In the genomic region with DNA sequence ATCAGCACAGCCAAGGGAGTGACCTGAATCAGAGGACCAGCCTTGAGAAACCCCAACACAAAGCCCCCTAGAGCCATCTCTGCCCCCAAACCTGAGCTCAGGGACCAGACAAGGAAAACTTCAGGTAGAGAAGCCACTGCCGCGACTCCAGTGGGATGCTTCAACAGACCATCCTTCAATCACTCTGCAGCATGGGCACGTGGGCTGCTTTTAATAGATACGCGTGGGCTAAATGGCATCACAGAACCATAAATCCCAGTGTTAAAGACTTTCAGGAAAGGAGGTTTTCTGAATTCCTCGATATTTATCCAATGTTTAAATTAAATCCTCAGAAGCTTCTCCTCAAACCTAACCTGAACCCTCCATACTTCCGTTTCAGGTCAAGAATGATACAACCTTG, we compare ENCODE assay signal across 15 cellular contexts. TPM values are rescaled to one million over a fixed set of nuclear protein-coding genes. Genes with fewer than 3 reads are reported as not detected.
DNase-seq lines count a peak whose midpoint lies in the region; ATAC-seq and TF ChIP-seq lines count a peak whose summit lies in the region.
"Had no signal": no experiment of that assay in that cellular context is flagged by ENCODE, and none has a peak within 500 bp of the region (broad histone marks: within the 10 kb centered on the region; RNA-seq: fewer than 3 reads in every experiment).

No MANE protein-coding gene starts in this region.

- H3K9me3 ChIP-seq in endodermal cell (ENCODE audit: control insufficient read depth, low read length) = no peaks in the 10 kb centered on the region
- no peaks in the 10 kb centered on the region for H3K9me3 ChIP-seq in neutrophil
- H3K9me3 ChIP-seq in uterus = no peaks in the 10 kb centered on the region

- H3K4me1 ChIP-seq in endodermal cell (ENCODE audit: control insufficient read depth, insufficient read depth, low read length) = no peaks in the 10 kb centered on the region
- H3K4me1 ChIP-seq in neutrophil (ENCODE audit: control insufficient read depth in 1 of 2, insufficient read depth in 1 of 2, low read depth in 1 of 2, low read length in 1 of 2) = peaks cover 52 to 63% of the 10 kb centered on the region in 2 experiments
- H3K4me1 ChIP-seq in uterus = peaks cover 4 to 7% of the 10 kb centered on the region in 2 donors

- TF ChIP-seq POLR2A in uterus (IDR thresholded peaks at IDR 0.05) = no peak

- H3K36me3 ChIP-seq in endodermal cell (ENCODE audit: control insufficient read depth, insufficient read depth, low read length) = peaks cover 39% of the 10 kb centered on the region
- peaks cover 29% of the 10 kb centered on the region for H3K36me3 ChIP-seq in neutrophil
- no peaks in the 10 kb centered on the region for H3K36me3 ChIP-seq in uterus

- CTCF ChIA-PET in activated naive CD4-positive, alpha-beta T cell treated with anti-CD3 and anti-CD28 coated beads, Interleukin-2, amount 10 ng/mL, durations not matched to agents 7 days and 5 days (lab: Charles Lee) = no interaction called here

- DNase-seq in activated naive CD4-positive, alpha-beta T cell treated with anti-CD3 and anti-CD28 coated beads, Interleukin-2, amount 10 ng/mL, durations not matched to agents 7 days and 5 days = no peak
- DNase-seq in activated naive CD4-positive, alpha-beta T cell treated with anti-CD3 and anti-CD28 coated beads, Interleukin-2, amount 50 U/mL, for 72 hours (ENCODE audit: low spot score in 2 of 2) = no peak
- DNase-seq in endodermal cell (no peak), uterus (no peak), AML-193 (lab: John Stamatoyannopoulos, UW) (no peak), retina (no peak), D341Med (ENCODE audit: low spot score) (no peak)
- DNase-seq: CD8-positive, alpha-beta T cell; MM.1S; NCI-H1105; NCI-H187; NCI-H446 treated with DMSO at 0.1 percent for 48 hours; NCI-H82; SHP77 had no signal

- H3K4me1 Mint-ChIP-seq in activated naive CD4-positive, alpha-beta T cell treated with anti-CD3 and anti-CD28 coated beads, Interleukin-2, amount 10 ng/mL, durations not matched to agents 7 days and 5 days = peaks cover 85% of the 10 kb centered on the region
- H3K4me1 Mint-ChIP-seq in endodermal cell = peaks cover 20% of the 10 kb centered on the region

- ATAC-seq in activated naive CD4-positive, alpha-beta T cell treated with anti-CD3 and anti-CD28 coated beads, Interleukin-2, amount 50 U/mL, for 72 hours = no peak
- ATAC-seq: CD8-positive, alpha-beta T cell had no signal

- peak overlapping the region; percentile 21 for H3K4me3 Mint-ChIP-seq in activated naive CD4-positive, alpha-beta T cell treated with anti-CD3 and anti-CD28 coated beads, Interleukin-2, amount 10 ng/mL, durations not matched to agents 7 days and 5 days
- H3K4me3 Mint-ChIP-seq in endodermal cell = no peak overlapping the region
- H3K4me3 Mint-ChIP-seq: CD8-positive, alpha-beta T cell had no signal

- no peak overlapping the region for H3K27ac Mint-ChIP-seq in activated naive CD4-positive, alpha-beta T cell treated with anti-CD3 and anti-CD28 coated beads, Interleukin-2, amount 10 ng/mL, durations not matched to agents 7 days and 5 days
- H3K27ac Mint-ChIP-seq in activated naive CD4-positive, alpha-beta T cell treated with anti-CD3 and anti-CD28 coated beads, Interleukin-2, amount 50 U/mL, for 72 hours = no peak overlapping the region
- H3K27ac Mint-ChIP-seq in endodermal cell = peak overlapping the region; percentile 72
- H3K27ac Mint-ChIP-seq: CD8-positive, alpha-beta T cell had no signal

- H3K27ac ChIP-seq in endodermal cell (ENCODE audit: low read depth, low read length) (no peak overlapping the region), neutrophil (peak overlapping the region; percentile 93), uterus (peak overlapping the region; percentile 53 to 83)

- H3K36me3 Mint-ChIP-seq in activated naive CD4-positive, alpha-beta T cell treated with anti-CD3 and anti-CD28 coated beads, Interleukin-2, amount 10 ng/mL, durations not matched to agents 7 days and 5 days = peaks cover 72% of the 10 kb centered on the region
- H3K36me3 Mint-ChIP-seq in activated naive CD4-positive, alpha-beta T cell treated with anti-CD3 and anti-CD28 coated beads, Interleukin-2, amount 50 U/mL, for 72 hours = peaks cover 26 to 50% of the 10 kb centered on the region in 2 donors
- H3K36me3 Mint-ChIP-seq in endodermal cell (ENCODE audit: low read depth) = peaks cover 35% of the 10 kb centered on the region

- WGBS in endodermal cell (ENCODE audit: insufficient coverage in 1 of 2, insufficient read length in 1 of 2), 2 experiments = 97% methylated on average over 6 to 7 of the region's 7 CpGs

- H3K27me3 ChIP-seq in endodermal cell (ENCODE audit: control insufficient read depth, insufficient read depth, low read length, poor library complexity, severe bottlenecking) (no peaks in the 10 kb centered on the region), neutrophil (no peaks in the 10 kb centered on the region), uterus (no peaks in the 10 kb centered on the region)

- H3K9me3 Mint-ChIP-seq in activated naive CD4-positive, alpha-beta T cell treated with anti-CD3 and anti-CD28 coated beads, Interleukin-2, amount 10 ng/mL, durations not matched to agents 7 days and 5 days = no peaks in the 10 kb centered on the region
- H3K9me3 Mint-ChIP-seq in activated naive CD4-positive, alpha-beta T cell treated with anti-CD3 and anti-CD28 coated beads, Interleukin-2, amount 50 U/mL, for 72 hours = peaks cover 4 to 15% of the 10 kb centered on the region in 2 donors
- no peaks in the 10 kb centered on the region for H3K9me3 Mint-ChIP-seq in endodermal cell
- H3K9me3 Mint-ChIP-seq: CD8-positive, alpha-beta T cell had no signal

- H3K4me3 ChIP-seq in endodermal cell (ENCODE audit: low read length) = no peak overlapping the region
- H3K4me3 ChIP-seq in neutrophil (ENCODE audit: low read depth in 1 of 2, low read length in 1 of 2) = no peak overlapping the region
- H3K4me3 ChIP-seq in uterus = no peak overlapping the region

- no peaks in the 10 kb centered on the region for H3K27me3 Mint-ChIP-seq in activated naive CD4-positive, alpha-beta T cell treated with anti-CD3 and anti-CD28 coated beads, Interleukin-2, amount 10 ng/mL, durations not matched to agents 7 days and 5 days
- no peaks in the 10 kb centered on the region for H3K27me3 Mint-ChIP-seq in endodermal cell (ENCODE audit: insufficient read depth)

- no peak overlapping the region for H3K9ac ChIP-seq in endodermal cell (ENCODE audit: extremely low read depth, low read length, poor library complexity, severe bottlenecking)

- TF ChIP-seq CTCF in endodermal cell (conservative IDR thresholded peaks at IDR 0.05) (no peak), neutrophil (IDR thresholded peaks at IDR 0.05) (no peak), uterus (IDR thresholded peaks at IDR 0.05) (no peak)

- intact Hi-C loops in uterus (cut with DNase I; ENCODE audit: low total_unique reads) = no loop called here

RNA-seq across cellular contexts. Expression of a gene that starts 30.6 kb away (rescaled TPM):
- 10 to 100 TPM in 1 of 2 donors, 1 to 10 TPM in 1; 2.6 to 18.9 TPM for total RNA-seq in activated naive CD4-positive, alpha-beta T cell treated with anti-CD3 and anti-CD28 coated beads, Interleukin-2, amount 50 U/mL, for 72 hours
- total RNA-seq in endodermal cell = 10 to 100 TPM; 25.8 to 30.3 TPM
- 12.5 TPM for polyA plus RNA-seq in endodermal cell (2013, experiment 1 of 2)
- polyA plus RNA-seq in endodermal cell (2013, experiment 2 of 2) = 14.0 TPM
- total RNA-seq in uterus = 100 to 1,000 TPM in 1 of 4 donors, 10 to 100 TPM in 3; 58.8 to 154 (median 75.5) TPM
